10 cellular contexts compared by ENCODE assay signal in the genomic region with DNA sequence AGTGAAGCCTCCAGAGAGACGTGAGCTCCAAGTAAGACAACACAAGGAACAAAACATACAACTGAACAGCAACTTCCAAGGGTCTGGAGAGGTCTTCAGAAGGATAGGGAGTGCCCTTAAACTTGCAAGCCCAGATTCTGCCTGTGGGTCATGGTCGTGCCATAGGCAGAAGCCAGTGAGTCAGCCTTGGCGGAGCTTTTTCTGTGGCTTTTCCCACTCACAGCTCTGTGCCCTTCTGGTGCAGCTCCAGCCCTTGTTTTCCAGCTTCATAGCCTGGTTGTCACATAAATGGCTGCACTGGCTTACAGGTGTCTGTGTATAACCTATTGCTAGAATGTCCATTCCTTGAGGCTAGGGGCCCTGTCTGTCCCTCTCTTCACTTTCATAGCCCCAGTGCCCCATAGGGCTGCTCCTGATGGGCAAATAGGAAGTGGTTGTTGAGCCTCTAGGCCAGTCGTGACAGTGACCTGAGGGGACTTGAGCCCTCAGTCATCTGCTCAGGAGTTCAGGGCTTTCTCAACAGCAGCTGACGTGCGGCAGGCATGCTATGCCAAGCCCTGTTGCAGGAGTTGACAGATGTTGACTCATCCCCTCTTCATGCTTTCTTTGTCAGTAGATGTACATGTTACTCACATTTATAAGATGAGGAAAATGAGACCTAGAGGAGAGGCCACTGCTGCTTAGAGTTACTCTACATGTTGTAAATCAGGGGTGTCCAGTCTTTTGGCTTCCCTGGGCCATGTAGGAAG. TPM values are rescaled to one million over a fixed set of nuclear protein-coding genes. Genes with fewer than 3 reads are reported as not detected.
DNase-seq lines count a peak whose midpoint lies in the region; ATAC-seq and TF ChIP-seq lines count a peak whose summit lies in the region.
"Had no signal": no experiment of that assay in that cellular context is flagged by ENCODE, and none has a peak within 500 bp of the region (broad histone marks: within the 10 kb centered on the region; RNA-seq: fewer than 3 reads in every experiment).

No MANE protein-coding gene starts in this region.

- DNase-seq in activated naive CD8-positive, alpha-beta T cell treated with anti-CD3 and anti-CD28 coated beads for 36 hours, result no peak
- DNase-seq in activated T-cell treated with anti-CD3 and anti-CD28 coated beads, Interleukin-2, amount 50 U/mL, for 48 hours, result peak; percentile 29 to 44
- DNase-seq in glomerular visceral epithelial cell (ENCODE audit: extremely low spot score) (peak; percentile 66), type B pancreatic cell (ENCODE audit: extremely low spot score, unreplicated experiment) (no peak), Calu3 (no peak)
- DNase-seq: left colon, NCI-H2107 had no signal

- BruUV-seq in Calu3 (replicated peaks; lab: Mats Ljungman, UMichigan), result no TSS peak

- H3K36me3 Mint-ChIP-seq in activated naive CD8-positive, alpha-beta T cell, result peaks cover 10% of the 10 kb centered on the region
- H3K36me3 Mint-ChIP-seq in activated naive CD8-positive, alpha-beta T cell treated with anti-CD3 and anti-CD28 coated beads for 36 hours, result peaks cover 41% of the 10 kb centered on the region
- peaks cover 15% of the 10 kb centered on the region for H3K36me3 Mint-ChIP-seq in type B pancreatic cell
- peaks cover 30% of the 10 kb centered on the region for H3K36me3 Mint-ChIP-seq in Calu3 (ENCODE audit: insufficient read depth, unreplicated experiment)

- peak overlapping the region; percentile 17 for H3K4me3 Mint-ChIP-seq in activated naive CD8-positive, alpha-beta T cell
- H3K4me3 Mint-ChIP-seq in activated naive CD8-positive, alpha-beta T cell treated with anti-CD3 and anti-CD28 coated beads for 36 hours, result no peak overlapping the region
- H3K4me3 Mint-ChIP-seq in type B pancreatic cell, result peak overlapping the region; percentile 72
- H3K4me3 Mint-ChIP-seq in Calu3 (ENCODE audit: low read depth, unreplicated experiment), result no peak overlapping the region

- H3K27me3 Mint-ChIP-seq in activated naive CD8-positive, alpha-beta T cell, result no peaks in the 10 kb centered on the region
- H3K27me3 Mint-ChIP-seq in activated naive CD8-positive, alpha-beta T cell treated with anti-CD3 and anti-CD28 coated beads for 36 hours, result no peaks in the 10 kb centered on the region
- no peaks in the 10 kb centered on the region for H3K27me3 Mint-ChIP-seq in type B pancreatic cell
- H3K27me3 Mint-ChIP-seq in Calu3 (ENCODE audit: unreplicated experiment), result no peaks in the 10 kb centered on the region

- intact Hi-C loops in Calu3 (cut with micrococcal nuclease; ENCODE audit: unreplicated experiment), result no loop called here

- CTCF ChIA-PET in Calu3 (lab: Charles Lee), result no interaction called here

- H3K4me1 Mint-ChIP-seq in activated naive CD8-positive, alpha-beta T cell (ENCODE audit: low read depth), result peaks cover 81% of the 10 kb centered on the region
- peaks cover 64% of the 10 kb centered on the region for H3K4me1 Mint-ChIP-seq in activated naive CD8-positive, alpha-beta T cell treated with anti-CD3 and anti-CD28 coated beads for 36 hours
- H3K4me1 Mint-ChIP-seq in type B pancreatic cell (ENCODE audit: unreplicated experiment), result peaks cover 43% of the 10 kb centered on the region
- H3K4me1 Mint-ChIP-seq in Calu3 (ENCODE audit: low read depth, unreplicated experiment), result peaks cover 59% of the 10 kb centered on the region

- H3K9me3 Mint-ChIP-seq in activated naive CD8-positive, alpha-beta T cell (ENCODE audit: low read depth), result no peaks in the 10 kb centered on the region
- no peaks in the 10 kb centered on the region for H3K9me3 Mint-ChIP-seq in activated naive CD8-positive, alpha-beta T cell treated with anti-CD3 and anti-CD28 coated beads for 36 hours
- no peaks in the 10 kb centered on the region for H3K9me3 Mint-ChIP-seq in type B pancreatic cell
- H3K9me3 Mint-ChIP-seq in Calu3 (ENCODE audit: low read depth, unreplicated experiment), result no peaks in the 10 kb centered on the region

- TF ChIP-seq CTCF in type B pancreatic cell (conservative IDR thresholded peaks at IDR 0.05) (no peak), Calu3 (IDR thresholded peaks at IDR 0.05; ENCODE audit: unreplicated experiment) (no peak)

- H3K27ac Mint-ChIP-seq in activated naive CD8-positive, alpha-beta T cell, result peak overlapping the region; percentile 77
- no peak overlapping the region for H3K27ac Mint-ChIP-seq in activated naive CD8-positive, alpha-beta T cell treated with anti-CD3 and anti-CD28 coated beads for 36 hours
- H3K27ac Mint-ChIP-seq in type B pancreatic cell, result peak overlapping the region; percentile 97
- H3K27ac Mint-ChIP-seq in Calu3 (ENCODE audit: unreplicated experiment), result no peak overlapping the region

- ATAC-seq in HG03457 (IDR thresholded peaks at IDR 0.05; ENCODE audit: unreplicated experiment) (no peak), GM19035 (IDR thresholded peaks at IDR 0.05; ENCODE audit: unreplicated experiment) (no peak)
- ATAC-seq: left colon had no signal

RNA-seq across cellular contexts. Expression of a gene that starts 7.4 kb away (rescaled TPM):
- 10 to 100 TPM; 91.1 to 91.8 TPM for total RNA-seq in activated naive CD8-positive, alpha-beta T cell treated with anti-CD3 and anti-CD28 coated beads for 36 hours
- total RNA-seq in type B pancreatic cell (ENCODE audit: low replicate concordance) (90.8 and 121 TPM in 2 replicates), Calu3 (2022) (137 and 144 TPM in 2 replicates)

RNA-seq across cellular contexts. Expression of a gene that starts 19.2 kb away (rescaled TPM):
- total RNA-seq in activated naive CD8-positive, alpha-beta T cell treated with anti-CD3 and anti-CD28 coated beads for 36 hours, result 10 to 100 TPM; 11.2 to 12.3 TPM
- 34.3 and 38.8 TPM in 2 replicates for total RNA-seq in type B pancreatic cell (ENCODE audit: low replicate concordance)
- 26.5 and 28.1 TPM in 2 replicates for total RNA-seq in Calu3 (2022)

Comparison
In these comparisons a context has a peak if more than half of its experiments do, and no peak if none do; other contexts are left out.
1. H3K27ac Mint-ChIP-seq: peak in activated naive CD8-positive, alpha-beta T cell (single experiment) and type B pancreatic cell (single experiment); none in activated naive CD8-positive, alpha-beta T cell treated with anti-CD3 and anti-CD28 coated beads for 36 hours (single experiment) and Calu3 (single experiment).
2. H3K4me3 Mint-ChIP-seq: peak in activated naive CD8-positive, alpha-beta T cell (single experiment) and type B pancreatic cell (single experiment); none in activated naive CD8-positive, alpha-beta T cell treated with anti-CD3 and anti-CD28 coated beads for 36 hours (single experiment) and Calu3 (single experiment).
3. DNase-seq: peak in activated T-cell treated with anti-CD3 and anti-CD28 coated beads, Interleukin-2, amount 50 U/mL, for 48 hours (2 of 2) and glomerular visceral epithelial cell (single experiment); none in activated naive CD8-positive, alpha-beta T cell treated with anti-CD3 and anti-CD28 coated beads for 36 hours (single experiment), type B pancreatic cell (single experiment) and Calu3 (single experiment).